9 cellular contexts compared by ENCODE assay signal in genomic region chr4:156941940-156942548, GRCh38. TPM values are rescaled to one million over a fixed set of nuclear protein-coding genes. Genes with fewer than 3 reads are reported as not detected.
DNase-seq lines count a peak whose midpoint lies in the region; ATAC-seq and TF ChIP-seq lines count a peak whose summit lies in the region.
"Had no signal": no experiment of that assay in that cellular context is flagged by ENCODE, and none has a peak within 500 bp of the region (broad histone marks: within the 10 kb centered on the region; RNA-seq: fewer than 3 reads in every experiment).

No MANE protein-coding gene starts in this region.

- no peaks in the 10 kb centered on the region for H3K9me2 ChIP-seq in SK-N-SH

- H3K27ac ChIP-seq in SK-N-SH (ENCODE audit: low read depth in 2 of 2, low read length in 1 of 2), result peak overlapping the region; percentile 50 to 95; a peak in 3 of 4 replicates

- no peak for TF ChIP-seq POLR2A in erythroblast (IDR thresholded peaks at IDR 0.05; ENCODE audit: low read length)

- POLR2A ChIA-PET in SK-N-SH (lab: Yijun Ruan, JAX), result no interaction called here

- peak overlapping the region; percentile 77 for H3K9ac ChIP-seq in SK-N-SH

- CTCF ChIA-PET in SK-N-SH (lab: Yijun Ruan, JAX), result no interaction called here

- ATAC-seq in left ventricle myocardium superior, result peak; percentile 80

- peak in 1 of 2 experiments; percentile 71; a peak in 2 of 4 replicates for TF ChIP-seq EP300 in SK-N-SH (IDR thresholded peaks at IDR 0.05; ENCODE audit: borderline replicate concordance in 1 of 2, low read depth in 1 of 2, low read length in 1 of 2)

- no peaks in the 10 kb centered on the region for H3K9me3 ChIP-seq in SK-N-SH

- intact Hi-C loops in left ventricle myocardium superior (cut with micrococcal nuclease), result no loop called here

- TF ChIP-seq RAD21 in SK-N-SH (IDR thresholded peaks at IDR 0.05; ENCODE audit: low read length), result no peak

- DNase-seq in HK-2 (ENCODE audit: unreplicated experiment) (peak; percentile 79), SK-N-SH (no peak), left ventricle myocardium superior (peak; percentile 40), smooth muscle cell of the brain vasculature (ENCODE audit: low read depth, low spot score) (peak; percentile 83), AG20443 (ENCODE audit: low spot score) (no peak), T-helper 1 cell (no peak), erythroblast (lab: John Stamatoyannopoulos, UW) (no peak), NCI-H128 (lab: John Stamatoyannopoulos, UW; ENCODE audit: unreplicated experiment) (no peak)

- H3F3A ChIP-seq in SK-N-SH (replicated peaks; ENCODE audit: insufficient read depth), result peaks cover 42% of the 10 kb centered on the region

- WGBS in SK-N-SH (ENCODE audit: low lambda C conversion rate), result 3% methylated on average over 7 of the region's 7 CpGs

- H4K20me1 ChIP-seq in SK-N-SH (ENCODE audit: insufficient read depth), result no peaks in the 10 kb centered on the region

- peaks cover 0 to 66% of the 10 kb centered on the region in 2 experiments; a peak in 3 of 4 replicates for H3K4me1 ChIP-seq in SK-N-SH (ENCODE audit: control insufficient read depth in 1 of 2, insufficient read depth in 2 of 2, low read depth in 1 of 2, low read length in 1 of 2)

- H3K36me3 ChIP-seq in SK-N-SH (replicated peaks in 1 of 2; ENCODE audit: control insufficient read depth in 1 of 2, insufficient read depth in 2 of 2, low read length in 1 of 2), result peaks cover 0 to 1% of the 10 kb centered on the region in 2 experiments

- no peaks in the 10 kb centered on the region for H3K27me3 ChIP-seq in SK-N-SH (ENCODE audit: insufficient read depth)

- peak overlapping the region; percentile 21 to 31; a peak in 3 of 4 replicates for H3K4me3 ChIP-seq in SK-N-SH (ENCODE audit: low read depth in 2 of 2, low read length in 1 of 2)

- peaks cover 87% of the 10 kb centered on the region for H3K79me2 ChIP-seq in SK-N-SH (ENCODE audit: insufficient read depth)

- H2AFZ ChIP-seq in SK-N-SH (ENCODE audit: low read depth), result no peak overlapping the region; the same call in 1 of the 2 replicates

- TF ChIP-seq CTCF in SK-N-SH (IDR thresholded peaks at IDR 0.05), result no peak

- H3K4me2 ChIP-seq in SK-N-SH, result peak overlapping the region; percentile 63

TF ChIP-seq in SK-N-SH, 30 proteins besides CTCF, POLR2A, EP300 and RAD21:
- TF ChIP-seq RFX5 (IDR thresholded peaks at IDR 0.05; ENCODE audit: low read length), result no peak
- 0 out of 2 replicates have a peak, but pooled peaks have one; percentile 46 for TF ChIP-seq MAX (IDR thresholded peaks at IDR 0.05; ENCODE audit: low read depth)
- TF ChIP-seq POLR2AphosphoS5 (IDR thresholded peaks at IDR 0.05; ENCODE audit: low read depth, low read length), result no peak
- TF ChIP-seq EZH2phosphoT487 (IDR thresholded peaks at IDR 0.05; ENCODE audit: borderline replicate concordance, low read depth), result no peak
- no peak for TF ChIP-seq NRF1 (IDR thresholded peaks at IDR 0.05; ENCODE audit: low read depth, low read length)
- TF ChIP-seq SIN3A (IDR thresholded peaks at IDR 0.05; ENCODE audit: borderline replicate concordance, low read depth, low read length), result peak; percentile 37; the same call in 1 of the 2 replicates
- TF ChIP-seq ZBTB33 (IDR thresholded peaks at IDR 0.05; ENCODE audit: borderline replicate concordance, low read depth), result no peak
- no peak for TF ChIP-seq FOXJ3 (CRISPR knock-in tag; IDR thresholded peaks at IDR 0.05)
- peak; percentile 69 for TF ChIP-seq PBX3 (IDR thresholded peaks at IDR 0.05)
- TF ChIP-seq ELF1 (IDR thresholded peaks at IDR 0.05), result no peak
- no peak for TF ChIP-seq CHD2 (IDR thresholded peaks at IDR 0.05; ENCODE audit: low read length, partially characterized antibody)
- TF ChIP-seq NFIC (IDR thresholded peaks at IDR 0.05; ENCODE audit: borderline replicate concordance), result peak; percentile 26; the same call in 1 of the 2 replicates
- TF ChIP-seq YY1 (IDR thresholded peaks at IDR 0.05; ENCODE audit: low read depth), result no peak
- no peak for TF ChIP-seq USF2 (IDR thresholded peaks at IDR 0.05; ENCODE audit: borderline replicate concordance, low read depth, low read length)
- TF ChIP-seq MXI1 (IDR thresholded peaks at IDR 0.05; ENCODE audit: low read depth, low read length), result no peak
- TF ChIP-seq SMC3 (IDR thresholded peaks at IDR 0.05; ENCODE audit: low read depth, low read length), result no peak
- no peak for TF ChIP-seq FOSL2 (IDR thresholded peaks at IDR 0.05; ENCODE audit: borderline replicate concordance, low read depth)
- TF ChIP-seq GATA2 (CRISPR knock-in tag; IDR thresholded peaks at IDR 0.05), result no peak
- no peak for TF ChIP-seq MEF2A (IDR thresholded peaks at IDR 0.05; ENCODE audit: borderline replicate concordance, low read depth)
- peak; percentile 77 for TF ChIP-seq TCF12 (IDR thresholded peaks at IDR 0.05)
- no peak for TF ChIP-seq IRF3 (IDR thresholded peaks at IDR 0.05; ENCODE audit: low read depth, low read length)
- peak; percentile 62; the same call in 1 of the 2 replicates for TF ChIP-seq TEAD4 (IDR thresholded peaks at IDR 0.05; ENCODE audit: borderline replicate concordance, insufficient read depth)

RNA-seq across cellular contexts. Expression of gene PDGFC, which starts 29.6 kb away (rescaled TPM):
- 29.8 and 36.2 TPM in 2 replicates for polyA plus RNA-seq in SK-N-SH (2012; rRNA removed)
- 37.7 and 40.7 TPM in 2 replicates for polyA plus RNA-seq in SK-N-SH (2012; cell fraction: cytosol; rRNA removed)
- polyA plus RNA-seq in SK-N-SH (2012; cell fraction: nucleus; rRNA removed), result 27.3 and 49.5 TPM in 2 replicates
- total RNA-seq in left ventricle myocardium superior, result 12.8 TPM
- polyA plus RNA-seq: IgD-negative memory B cell had no signal

Comparison
In these comparisons a context has a peak if more than half of its experiments do, and no peak if none do; other contexts are left out.
1. DNase-seq: peak in HK-2 (single experiment), left ventricle myocardium superior (single experiment) and smooth muscle cell of the brain vasculature (single experiment); none in SK-N-SH (single experiment), AG20443 (single experiment), T-helper 1 cell (0 of 5), erythroblast (0 of 2) and NCI-H128 (single experiment).